9 cellular contexts compared by ENCODE assay signal in genomic region chr11:124920870-124921609, GRCh38. TPM values are rescaled to one million over a fixed set of nuclear protein-coding genes. Genes with fewer than 3 reads are reported as not detected.
A peak's percentile ranks its signal among the peaks of the same experiment; 100 is the strongest.
DNase-seq lines count a peak whose midpoint lies in the region; ATAC-seq and TF ChIP-seq lines count a peak whose summit lies in the region.
"Had no signal": no experiment of that assay in that cellular context is flagged by ENCODE, and none has a peak within 500 bp of the region (broad histone marks: within the 10 kb centered on the region; RNA-seq: fewer than 3 reads in every experiment).

No MANE protein-coding gene starts in this region.

- ATAC-seq in GM19438 (IDR thresholded peaks at IDR 0.05; ENCODE audit: low read depth, unreplicated experiment) (peak; percentile 87), gastroesophageal sphincter (peak; percentile 77)

- H3K27me3 Mint-ChIP-seq in osteocyte (ENCODE audit: unreplicated experiment): peaks cover 3% of the 10 kb centered on the region

- TF ChIP-seq POLR2A in gastroesophageal sphincter (IDR thresholded peaks at IDR 0.05) (no peak), suprapubic skin (IDR thresholded peaks at IDR 0.05) (no peak)

- H3K9me3 ChIP-seq in gastroesophageal sphincter (no peaks in the 10 kb centered on the region), suprapubic skin (no peaks in the 10 kb centered on the region)

- H3K4me1 Mint-ChIP-seq in osteocyte (ENCODE audit: unreplicated experiment): peaks cover 4% of the 10 kb centered on the region

- WGBS in gastroesophageal sphincter (ENCODE audit: low coverage in 1 of 2), 2 donors: 0 to 70% methylated on average over 2 to 3 of the region's 82 CpGs
- 12% methylated on average over 28 of the region's 82 CpGs for WGBS in suprapubic skin

- no peaks in the 10 kb centered on the region for H3K36me3 ChIP-seq in gastroesophageal sphincter
- H3K36me3 ChIP-seq in suprapubic skin: no peaks in the 10 kb centered on the region

- no peaks in the 10 kb centered on the region for H3K36me3 Mint-ChIP-seq in osteocyte (ENCODE audit: unreplicated experiment)

- H3K27ac Mint-ChIP-seq in osteocyte (ENCODE audit: unreplicated experiment): peak overlapping the region; percentile 13

- H3K27me3 ChIP-seq in gastroesophageal sphincter (peaks cover 39% of the 10 kb centered on the region), suprapubic skin (peaks cover 5% of the 10 kb centered on the region)

- H3K4me3 ChIP-seq in gastroesophageal sphincter: peak overlapping the region; percentile 16 to 55
- peak overlapping the region; percentile 52 for H3K4me3 ChIP-seq in suprapubic skin

- H3K9me3 Mint-ChIP-seq in osteocyte (ENCODE audit: unreplicated experiment): no peaks in the 10 kb centered on the region

- H3K4me1 ChIP-seq in gastroesophageal sphincter (peaks cover 0 to 14% (median 3%) of the 10 kb centered on the region in 3 donors), suprapubic skin (peaks cover 8% of the 10 kb centered on the region)

- TF ChIP-seq CTCF in gastroesophageal sphincter (IDR thresholded peaks at IDR 0.05) (no peak), osteocyte (IDR thresholded peaks at IDR 0.05) (no peak), suprapubic skin (IDR thresholded peaks at IDR 0.05) (no peak)

- H3K27ac ChIP-seq in gastroesophageal sphincter: peak overlapping the region in 3 of 4 donors; percentile 57 to 75 (median 70)
- peak overlapping the region; percentile 59 for H3K27ac ChIP-seq in suprapubic skin

- H3K4me3 Mint-ChIP-seq in osteocyte (ENCODE audit: unreplicated experiment): peak overlapping the region; percentile 69

- peak; percentile 3 for DNase-seq in NCI-H345 treated with DMSO at 0.1 percent for 48 hours (lab: John Stamatoyannopoulos, UW; ENCODE audit: unreplicated experiment)
- peak; percentile 87 for DNase-seq in activated effector memory CD4-positive, alpha-beta T cell treated with anti-CD3 and anti-CD28 coated beads, Interleukin-2, amount 50 U/mL, for 16 hours
- DNase-seq in osteocyte (ENCODE audit: extremely low spot score, unreplicated experiment): peak; percentile 93
- peak; percentile 82 to 85 for DNase-seq in suprapubic skin (ENCODE audit: low spot score in 2 of 2)
- DNase-seq in NK-92 (lab: John Stamatoyannopoulos, UW; ENCODE audit: unreplicated experiment): no peak
- DNase-seq in HCEC 1CT: no peak

- no peak for TF ChIP-seq EP300 in gastroesophageal sphincter (IDR thresholded peaks at IDR 0.05)
- no peak for TF ChIP-seq EP300 in suprapubic skin (IDR thresholded peaks at IDR 0.05)

RNA-seq across cellular contexts. Expression of gene HEPN1, which starts 2.0 kb away (rescaled TPM):
- total RNA-seq in gastroesophageal sphincter (under 1 TPM in 1 of 4 donors, not detected in 3; 0.67 TPM), osteocyte (not detected in 2 replicates), suprapubic skin (not detected)
- total RNA-seq: SK-MEL-5 had no signal

RNA-seq across cellular contexts. Expression of gene HEPACAM, which starts 14.8 kb away (rescaled TPM):
- total RNA-seq in gastroesophageal sphincter (1 to 10 TPM in 1 of 4 donors, under 1 TPM in 2, not detected in 1; 0.31 to 2.1 (median 0.81) TPM), osteocyte (not detected in 2 replicates), suprapubic skin (1 to 10 TPM in 1 of 4 donors, under 1 TPM in 2, not detected in 1; 0.72 to 1.4 (median 0.89) TPM)
- total RNA-seq: SK-MEL-5 had no signal

RNA-seq across cellular contexts. Expression of gene ROBO4, which starts 23.4 kb away (rescaled TPM):
- total RNA-seq in gastroesophageal sphincter (10 to 100 TPM; 13.9 to 33.6 (median 23.4) TPM), osteocyte (0.56 TPM in 1 of 2 replicates, not detected in the other), suprapubic skin (10 to 100 TPM in 2 of 4 donors, 1 to 10 TPM in 2; 2.5 to 18.7 (median 9.6) TPM)
- total RNA-seq: SK-MEL-5 had no signal

RNA-seq across cellular contexts. Expression of gene CCDC15, which starts 33.0 kb away (rescaled TPM):
- total RNA-seq in gastroesophageal sphincter: 1 to 10 TPM in 3 of 4 donors, under 1 TPM in 1; 0.69 to 1.7 (median 1.3) TPM
- total RNA-seq in osteocyte: 1.3 and 1.8 TPM in 2 replicates
- total RNA-seq in suprapubic skin: 10 to 100 TPM in 1 of 4 donors, 1 to 10 TPM in 3; 2.0 to 11.5 (median 3.8) TPM

RNA-seq across cellular contexts. Expression of gene ROBO3, which starts 55.8 kb away (rescaled TPM):
- total RNA-seq in gastroesophageal sphincter: 10 to 100 TPM in 1 of 4 donors, 1 to 10 TPM in 3; 3.6 to 10.8 (median 9.2) TPM
- 14.5 and 15.3 TPM in 2 replicates for total RNA-seq in osteocyte
- total RNA-seq in suprapubic skin: 1 to 10 TPM; 1.9 to 6.8 (median 3.6) TPM

Comparison
In these comparisons a context has a peak if more than half of its experiments do, and no peak if none do; other contexts are left out.
1. DNase-seq: peak in NCI-H345 treated with DMSO at 0.1 percent for 48 hours (single experiment), activated effector memory CD4-positive, alpha-beta T cell treated with anti-CD3 and anti-CD28 coated beads, Interleukin-2, amount 50 U/mL, for 16 hours (single experiment), osteocyte (single experiment) and suprapubic skin (2 of 2); none in NK-92 (single experiment) and HCEC 1CT (single experiment).